In genomic region chr5:2536632-2537031, GRCh38 we compare ENCODE assay signal across 14 cellular contexts.
A peak's percentile ranks its signal among the peaks of the same experiment; 100 is the strongest.
DNase-seq lines count a peak whose midpoint lies in the region; ATAC-seq and TF ChIP-seq lines count a peak whose summit lies in the region.
"Had no signal": no experiment of that assay in that cellular context is flagged by ENCODE, and none has a peak within 500 bp of the region (broad histone marks: within the 10 kb centered on the region; RNA-seq: fewer than 3 reads in every experiment).

No MANE protein-coding gene starts in this region.

- H2BK5ac ChIP-seq in neuronal stem cell (ENCODE audit: low read length): no peak overlapping the region

- H3K9ac ChIP-seq in BLaER1 treated with 17β-estradiol and CSF1 and Interleukin-3, amounts not matched to agents 10 nM and 100 nM: peak overlapping the region; percentile 46 to 89 (median 81); a peak in 21 of 22 replicates
- no peak overlapping the region for H3K9ac ChIP-seq in neuronal stem cell (ENCODE audit: low read depth, low read length, poor library complexity)

- peaks cover 43 to 97% (median 86%) of the 10 kb centered on the region in 10 experiments for H3K4me1 ChIP-seq in BLaER1 treated with 17β-estradiol and CSF1 and Interleukin-3, amounts not matched to agents 10 nM and 100 nM
- H3K4me1 ChIP-seq in neuronal stem cell (ENCODE audit: control insufficient read depth in 2 of 2, insufficient read depth in 1 of 2, low read depth in 1 of 2, low read length in 2 of 2): peaks cover 28 to 55% of the 10 kb centered on the region in 2 donors
- H3K4me1 ChIP-seq: HAP-1 had no signal

- no peak overlapping the region for H2AK5ac ChIP-seq in neuronal stem cell (ENCODE audit: low read depth, low read length)

- DNase-seq in ecto neural progenitor cell (ENCODE audit: low spot score) (peak; percentile 39), left lobe of liver (ENCODE audit: low spot score) (peak; percentile 22), neuronal stem cell (ENCODE audit: low spot score) (no peak), foreskin fibroblast (no peak)
- DNase-seq in stimulated activated CD4-positive, alpha-beta T cell treated with anti-CD3 and anti-CD28 coated beads, Interleukin-15, amount 100 ng/mL, for 24 hours: no peak
- DNase-seq: COR-L47, DMS79 treated with DMSO at 0.1 percent for 48 hours, EL, GOT3 had no signal

- no peak overlapping the region for H3K23ac ChIP-seq in neuronal stem cell (ENCODE audit: low read depth, low read length, poor library complexity)

- peak overlapping the region; percentile 37 to 69 (median 62) for H3K4me3 ChIP-seq in BLaER1 treated with 17β-estradiol and CSF1 and Interleukin-3, amounts not matched to agents 10 nM and 100 nM
- H3K4me3 ChIP-seq in neuronal stem cell (ENCODE audit: low read length in 2 of 2) (peak overlapping the region in 1 of 2 donors; percentile 57), foreskin fibroblast (ENCODE audit: low read depth in 1 of 2, low read length in 2 of 2) (no peak overlapping the region)
- H3K4me3 ChIP-seq: HAP-1 had no signal

- H3K79me1 ChIP-seq in neuronal stem cell (ENCODE audit: low read depth, low read length): peaks cover 5% of the 10 kb centered on the region

- no peaks in the 10 kb centered on the region for H4K20me1 ChIP-seq in BLaER1 treated with 17β-estradiol and CSF1 and Interleukin-3, amounts not matched to agents 10 nM and 100 nM

- H2BK120ac ChIP-seq in neuronal stem cell (ENCODE audit: low read depth, low read length): no peak overlapping the region

- H3K36me3 ChIP-seq in BLaER1 treated with 17β-estradiol and CSF1 and Interleukin-3, amounts not matched to agents 10 nM and 100 nM: no peaks in the 10 kb centered on the region
- H3K36me3 ChIP-seq in neuronal stem cell (replicated peaks in 1 of 2; ENCODE audit: control insufficient read depth in 2 of 2, insufficient read depth in 2 of 2, low read length in 2 of 2): no peaks in the 10 kb centered on the region
- H3K36me3 ChIP-seq: HAP-1 had no signal

- no peak overlapping the region for H3K14ac ChIP-seq in neuronal stem cell (ENCODE audit: low read length)

- no peak overlapping the region for H2BK15ac ChIP-seq in neuronal stem cell (ENCODE audit: low read length)

- H3K27ac ChIP-seq in BLaER1 treated with 17β-estradiol and CSF1 and Interleukin-3, amounts not matched to agents 10 nM and 100 nM: peak overlapping the region in 10 of 11 experiments; percentile 22 to 93 (median 87); a peak in 19 of 22 replicates
- peak overlapping the region; percentile 96 for H3K27ac ChIP-seq in neuronal stem cell (replicated peaks; ENCODE audit: low read length)
- H3K27ac ChIP-seq: HL-60 had no signal

- H3K4me2 ChIP-seq in BLaER1 treated with 17β-estradiol and CSF1 and Interleukin-3, amounts not matched to agents 10 nM and 100 nM: peak overlapping the region; percentile 84 to 99 (median 93)
- no peak overlapping the region for H3K4me2 ChIP-seq in neuronal stem cell (ENCODE audit: insufficient read depth, low read length, poor library complexity, severe bottlenecking)

- no CpG with 5 or more reads among the region's 10 CpGs for WGBS in neuronal stem cell (ENCODE audit: extremely low coverage in 2 of 2, insufficient read length in 2 of 2, insufficient replicate concordance in 1 of 2), 2 donors

- no peak for TF ChIP-seq CTCF in foreskin fibroblast (IDR thresholded peaks at IDR 0.05; ENCODE audit: low read depth, low read length)

- no peak overlapping the region for H2BK12ac ChIP-seq in neuronal stem cell (ENCODE audit: low read length)

- peak overlapping the region; percentile 48 for H2AFZ ChIP-seq in neuronal stem cell (ENCODE audit: low read length)

- ATAC-seq in left lobe of liver: no peak
- ATAC-seq in HG03135 (IDR thresholded peaks at IDR 0.05; ENCODE audit: unreplicated experiment): no peak
- ATAC-seq: CD8-positive, alpha-beta T cell had no signal

- H3K4ac ChIP-seq in neuronal stem cell (ENCODE audit: low read length): no peak overlapping the region

- H3K18ac ChIP-seq in neuronal stem cell (ENCODE audit: low read length): peak overlapping the region; percentile 98

- H3K9me3 ChIP-seq in BLaER1 treated with 17β-estradiol and CSF1 and Interleukin-3, amounts not matched to agents 10 nM and 100 nM (replicated peaks in 1 of 11): peaks cover 10 to 17% (median 13%) of the 10 kb centered on the region in 11 experiments
- peaks cover 1 to 9% of the 10 kb centered on the region in 2 donors for H3K9me3 ChIP-seq in neuronal stem cell (replicated peaks in 1 of 2; ENCODE audit: control insufficient read depth in 2 of 2, insufficient read depth in 1 of 2, low read depth in 1 of 2, low read length in 2 of 2)
- H3K9me3 ChIP-seq: HAP-1 had no signal

- H3K27me3 ChIP-seq in BLaER1 treated with 17β-estradiol and CSF1 and Interleukin-3, amounts not matched to agents 10 nM and 100 nM: peaks cover 0 to 6% (median 0%) of the 10 kb centered on the region in 11 experiments; a peak in 2 of 22 replicates
- no peaks in the 10 kb centered on the region for H3K27me3 ChIP-seq in neuronal stem cell (ENCODE audit: control insufficient read depth in 3 of 3, insufficient read depth in 3 of 3, low read depth in 1 of 3, low read length in 3 of 3)

- no peak overlapping the region for H4K8ac ChIP-seq in neuronal stem cell (ENCODE audit: low read depth, low read length)

- no peak overlapping the region for H4K91ac ChIP-seq in neuronal stem cell (ENCODE audit: low read depth, low read length, poor library complexity)

Comparison
In these comparisons a context has a peak if more than half of its experiments do, and no peak if none do; other contexts are left out.
1. H3K4me3 ChIP-seq: peak in BLaER1 treated with 17β-estradiol and CSF1 and Interleukin-3, amounts not matched to agents 10 nM and 100 nM (10 of 10); none in foreskin fibroblast (0 of 2).
2. DNase-seq: peak in ecto neural progenitor cell (single experiment) and left lobe of liver (single experiment); none in neuronal stem cell (single experiment), stimulated activated CD4-positive, alpha-beta T cell treated with anti-CD3 and anti-CD28 coated beads, Interleukin-15, amount 100 ng/mL, for 24 hours (single experiment) and foreskin fibroblast (0 of 2).